In genomic region chr18:59823611-59824195, GRCh38 we compare ENCODE assay signal across 8 cellular contexts.
DNase-seq lines count a peak whose midpoint lies in the region; ATAC-seq, FAIRE-seq and TF ChIP-seq lines count a peak whose summit lies in the region.

No MANE protein-coding gene starts in this region.

- POLR2A ChIA-PET in BJ (lab: Charles Lee), result interaction anchor here (0.6 to 1.2 kb wide), 3 partner anchors 79 to 127 kb away, joined by 3 read pairs; partner anchors contain the start of gene CCBE1
- POLR2A ChIA-PET in activated CD8-positive, alpha-beta T cell treated with anti-CD3 and anti-CD28 coated beads for 36 hours (lab: Charles Lee), result interaction anchor here (1.2 kb wide), 1 partner anchor 77 kb away, joined by 3 read pairs; no protein-coding TSS in a partner anchor

- DNase-seq in BJ (ENCODE audit: low read depth) (no peak), GM18507 (ENCODE audit: extremely low spot score, insufficient read length, low read depth) (no peak), NCI-H2227 treated with DMSO at 0.1 percent for 48 hours (lab: John Stamatoyannopoulos, UW) (peak; percentile 82), glutamatergic neuron (peak; percentile 83), progenitor cell of endocrine pancreas (ENCODE audit: low spot score, unreplicated experiment) (peak; percentile 50), immature natural killer cell (no peak)
- peak; percentile 69 for DNase-seq in activated CD8-positive, alpha-beta T cell treated with anti-CD3 and anti-CD28 coated beads for 36 hours

- H3K27me3 ChIP-seq in BJ (ENCODE audit: control insufficient read depth, insufficient read depth, low read length), result no peaks in the 10 kb centered on the region

- FAIRE-seq in GM18507 (lab: Jason Lieb, UNC), result peak; percentile 80

- TF ChIP-seq CTCF in BJ (IDR thresholded peaks at IDR 0.05; ENCODE audit: insufficient read depth, low read depth, low read length), result peak; percentile 85
- TF ChIP-seq CTCF in activated CD8-positive, alpha-beta T cell treated with anti-CD3 and anti-CD28 coated beads for 36 hours (IDR thresholded peaks at IDR 0.05), result peak; percentile 72
- peak; percentile 82 for TF ChIP-seq CTCF in glutamatergic neuron (IDR thresholded peaks at IDR 0.05; ENCODE audit: partially characterized antibody, unreplicated experiment)
- TF ChIP-seq CTCF in progenitor cell of endocrine pancreas (IDR thresholded peaks at IDR 0.05; ENCODE audit: unreplicated experiment), result peak; percentile 86

- no peaks in the 10 kb centered on the region for H3K36me3 ChIP-seq in BJ (ENCODE audit: control insufficient read depth, insufficient read depth, low read length)

- no peak overlapping the region for H3K4me3 Mint-ChIP-seq in activated CD8-positive, alpha-beta T cell treated with anti-CD3 and anti-CD28 coated beads for 36 hours
- no peak overlapping the region for H3K4me3 Mint-ChIP-seq in glutamatergic neuron (ENCODE audit: unreplicated experiment)
- H3K4me3 Mint-ChIP-seq in progenitor cell of endocrine pancreas (ENCODE audit: low read depth), result no peak overlapping the region
- no peak overlapping the region for H3K4me3 Mint-ChIP-seq in immature natural killer cell

- no peaks in the 10 kb centered on the region for H3K9me3 Mint-ChIP-seq in activated CD8-positive, alpha-beta T cell treated with anti-CD3 and anti-CD28 coated beads for 36 hours
- H3K9me3 Mint-ChIP-seq in glutamatergic neuron (ENCODE audit: unreplicated experiment) (no peaks in the 10 kb centered on the region), progenitor cell of endocrine pancreas (ENCODE audit: low read depth) (no peaks in the 10 kb centered on the region), immature natural killer cell (no peaks in the 10 kb centered on the region)

- ATAC-seq in HG03342 (IDR thresholded peaks at IDR 0.05; ENCODE audit: unreplicated experiment), result peak; percentile 86
- ATAC-seq in activated CD8-positive, alpha-beta T cell treated with anti-CD3 and anti-CD28 coated beads for 36 hours, result peak; percentile 81

- CTCF ChIA-PET in BJ (lab: Yijun Ruan, JAX), result interaction anchor here (0.6 to 6.5 kb wide), 52 partner anchors 9 to 1055 kb away, joined by 3 to 100 read pairs (median 6); partner anchors contain the start of genes CCBE1 and CPLX4
- CTCF ChIA-PET in activated CD8-positive, alpha-beta T cell treated with anti-CD3 and anti-CD28 coated beads for 36 hours (lab: Charles Lee), result interaction anchor here (0.7 to 4.7 kb wide), 36 partner anchors 9 to 421 kb away, joined by 3 to 76 read pairs (median 4); partner anchors contain the start of gene CCBE1

- no peak overlapping the region for H3K4me3 ChIP-seq in BJ (ENCODE audit: low read depth, low read length)

- intact Hi-C loops in activated CD8-positive, alpha-beta T cell treated with anti-CD3 and anti-CD28 coated beads for 36 hours (cut with micrococcal nuclease), result loop anchor here (5.0 to 10.0 kb wide), 2 partner anchors 41 to 369 kb away; no protein-coding TSS in a partner anchor

- H3K27me3 Mint-ChIP-seq in activated CD8-positive, alpha-beta T cell treated with anti-CD3 and anti-CD28 coated beads for 36 hours, result peaks cover 8% of the 10 kb centered on the region
- no peaks in the 10 kb centered on the region for H3K27me3 Mint-ChIP-seq in glutamatergic neuron (ENCODE audit: unreplicated experiment)
- peaks cover 34% of the 10 kb centered on the region for H3K27me3 Mint-ChIP-seq in progenitor cell of endocrine pancreas
- peaks cover 2 to 7% (median 2%) of the 10 kb centered on the region in 3 donors for H3K27me3 Mint-ChIP-seq in immature natural killer cell (ENCODE audit: low read depth in 3 of 3)

- H3K36me3 Mint-ChIP-seq in activated CD8-positive, alpha-beta T cell treated with anti-CD3 and anti-CD28 coated beads for 36 hours (ENCODE audit: low read depth), result no peaks in the 10 kb centered on the region
- no peaks in the 10 kb centered on the region for H3K36me3 Mint-ChIP-seq in glutamatergic neuron (ENCODE audit: unreplicated experiment)
- no peaks in the 10 kb centered on the region for H3K36me3 Mint-ChIP-seq in progenitor cell of endocrine pancreas (ENCODE audit: insufficient read depth)
- H3K36me3 Mint-ChIP-seq in immature natural killer cell, result no peaks in the 10 kb centered on the region

- H3K27ac Mint-ChIP-seq in activated CD8-positive, alpha-beta T cell treated with anti-CD3 and anti-CD28 coated beads for 36 hours, result no peak overlapping the region
- H3K27ac Mint-ChIP-seq in glutamatergic neuron (ENCODE audit: unreplicated experiment), result no peak overlapping the region
- no peak overlapping the region for H3K27ac Mint-ChIP-seq in progenitor cell of endocrine pancreas
- H3K27ac Mint-ChIP-seq in immature natural killer cell, result no peak overlapping the region

- no peaks in the 10 kb centered on the region for H3K4me1 Mint-ChIP-seq in activated CD8-positive, alpha-beta T cell treated with anti-CD3 and anti-CD28 coated beads for 36 hours (ENCODE audit: low read depth)
- H3K4me1 Mint-ChIP-seq in glutamatergic neuron (ENCODE audit: low read depth, unreplicated experiment) (no peaks in the 10 kb centered on the region), progenitor cell of endocrine pancreas (ENCODE audit: low read depth) (no peaks in the 10 kb centered on the region), immature natural killer cell (no peaks in the 10 kb centered on the region)

Comparison
In these comparisons a context has a peak if more than half of its experiments do, and no peak if none do; other contexts are left out.
1. DNase-seq: peak in NCI-H2227 treated with DMSO at 0.1 percent for 48 hours (single experiment), activated CD8-positive, alpha-beta T cell treated with anti-CD3 and anti-CD28 coated beads for 36 hours (single experiment), glutamatergic neuron (single experiment) and progenitor cell of endocrine pancreas (single experiment); none in BJ (single experiment), GM18507 (single experiment) and immature natural killer cell (0 of 3).
2. Peak in every context shown above with its lines, with median percentiles within 50 percentile points of each other: CTCF ChIP-seq.